In the genomic region with DNA sequence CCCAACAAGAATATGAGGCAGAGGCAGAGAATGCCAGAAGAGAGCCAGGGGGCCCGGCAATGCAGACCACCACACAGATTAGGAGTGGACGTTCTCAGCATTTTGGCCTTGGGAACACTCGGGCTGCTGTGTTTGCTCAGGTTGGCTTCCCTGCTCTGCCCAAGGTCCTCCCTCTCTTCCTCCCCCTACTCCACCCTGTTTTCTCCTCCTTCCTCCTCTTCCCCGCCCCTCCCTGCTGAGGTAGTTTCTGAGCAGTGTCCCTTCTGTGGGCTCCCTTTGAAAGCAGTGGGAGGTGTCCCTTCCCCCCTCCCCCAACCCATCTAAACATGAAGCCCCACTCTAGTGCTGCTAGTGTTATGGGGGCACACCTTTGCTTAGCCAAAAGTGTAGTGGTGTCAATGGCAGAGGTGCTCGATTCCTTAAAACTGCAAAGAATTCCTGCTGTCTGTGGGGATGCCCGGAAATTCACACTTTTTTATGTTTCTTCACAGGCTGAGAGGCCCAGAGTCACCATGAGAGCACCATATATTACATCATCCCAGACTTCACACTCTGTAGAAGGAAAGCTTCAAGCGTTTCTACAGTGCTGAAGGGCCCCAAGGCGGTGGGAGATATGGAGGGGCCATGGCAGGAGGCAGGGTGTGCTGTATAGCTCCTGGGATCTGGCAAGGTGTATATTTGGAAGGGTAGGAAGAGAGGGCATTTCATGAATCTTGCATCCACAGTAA, we compare ENCODE assay signal across 19 cellular contexts. TPM values are rescaled to one million over a fixed set of nuclear protein-coding genes. Genes with fewer than 3 reads are reported as not detected.
A peak's percentile ranks its signal among the peaks of the same experiment; 100 is the strongest.
DNase-seq lines count a peak whose midpoint lies in the region; ATAC-seq and TF ChIP-seq lines count a peak whose summit lies in the region.
"Had no signal": no experiment of that assay in that cellular context is flagged by ENCODE, and none has a peak within 500 bp of the region (broad histone marks: within the 10 kb centered on the region; RNA-seq: fewer than 3 reads in every experiment).

A gene (minus strand): TSS at position 161 of the 728 bp plus-strand sequence. CDS start 60 bp downstream, at position 101.

- no peaks in the 10 kb centered on the region for H3K36me3 Mint-ChIP-seq in WTC11
- H3K36me3 Mint-ChIP-seq: natural killer cell treated with Interleukin-12 subunit alpha and Interleukin-12 subunit beta and Interleukin-15 and Interleukin-18, amount 100 ng/mL, for 72 hours had no signal

- peak; percentile 42 for ATAC-seq in WTC11
- ATAC-seq: left ventricle myocardium superior; natural killer cell treated with Interleukin-12 subunit alpha and Interleukin-12 subunit beta and Interleukin-15 and Interleukin-18, amount 100 ng/mL, for 72 hours had no signal

- H3K27me3 Mint-ChIP-seq in WTC11 (ENCODE audit: low read depth): no peaks in the 10 kb centered on the region

- peak; percentile 43 for DNase-seq in A172 (ENCODE audit: low spot score)
- DNase-seq in H4 (ENCODE audit: low spot score): peak; percentile 72
- no peak for DNase-seq in WTC11 (ENCODE audit: low spot score)
- peak; percentile 41 for DNase-seq in left kidney (ENCODE audit: low read depth, low spot score)
- DNase-seq in MV-4-11 (lab: John Stamatoyannopoulos, UW): no peak
- DNase-seq in SW480 (ENCODE audit: low spot score): no peak
- no peak for DNase-seq in SKM-1 treated with dmso at 0.1 percent for 144 hours (lab: John Stamatoyannopoulos, UW; ENCODE audit: unreplicated experiment)
- no peak for DNase-seq in SW 1271 (lab: John Stamatoyannopoulos, UW)
- DNase-seq: activated CD8-positive, alpha-beta memory T cell treated with anti-CD3 and anti-CD28 coated beads, Interleukin-2, amount 50 U/mL, for 4 hours; activated naive CD4-positive, alpha-beta T cell treated with anti-CD3 and anti-CD28 coated beads for 36 hours; AML-193; brain microvascular endothelial cell; dorsolateral prefrontal cortex; hypothalamus; left ventricle myocardium superior; NCI-H2171; retina; tibial artery had no signal

- H3K27ac Mint-ChIP-seq in WTC11: no peak within 1 kb of the TSS
- H3K27ac Mint-ChIP-seq: activated naive CD4-positive, alpha-beta T cell treated with anti-CD3 and anti-CD28 coated beads for 36 hours; natural killer cell treated with Interleukin-12 subunit alpha and Interleukin-12 subunit beta and Interleukin-15 and Interleukin-18, amount 100 ng/mL, for 72 hours had no signal

- POLR2A ChIA-PET in WTC11 (lab: Charles Lee): no interaction called here

- H3K4me1 Mint-ChIP-seq in WTC11: 0 out of 2 replicates have a peak, but pooled peaks cover 6% of the 10 kb centered on the region

- CTCF ChIA-PET in WTC11 (lab: Charles Lee): interaction anchor here (2.7 kb wide), 1 partner anchor 83 kb away, joined by 12 read pairs; no protein-coding TSS in a partner anchor

- H3K4me3 Mint-ChIP-seq in WTC11: no peak within 1 kb of the TSS
- H3K4me3 Mint-ChIP-seq: activated naive CD4-positive, alpha-beta T cell treated with anti-CD3 and anti-CD28 coated beads for 36 hours; natural killer cell treated with Interleukin-12 subunit alpha and Interleukin-12 subunit beta and Interleukin-15 and Interleukin-18, amount 100 ng/mL, for 72 hours had no signal

- no peaks in the 10 kb centered on the region for H3K9me3 Mint-ChIP-seq in WTC11
- H3K9me3 Mint-ChIP-seq: activated naive CD4-positive, alpha-beta T cell treated with anti-CD3 and anti-CD28 coated beads for 36 hours; natural killer cell treated with Interleukin-12 subunit alpha and Interleukin-12 subunit beta and Interleukin-15 and Interleukin-18, amount 100 ng/mL, for 72 hours had no signal

- no peak for TF ChIP-seq CTCF in WTC11 (IDR thresholded peaks at IDR 0.05)

TF ChIP-seq in WTC11, 78 proteins besides CTCF, POLR2A, EP300 and RAD21:
- TF ChIP-seq TCF7 (CRISPR knock-in tag; IDR thresholded peaks at IDR 0.05; ENCODE audit: low read depth) (no peak), ZNF263 (CRISPR knock-in tag; IDR thresholded peaks at IDR 0.05; ENCODE audit: low read depth) (0 out of 2 replicates have a peak, but pooled peaks have one; percentile 35), ESRRA (CRISPR knock-in tag; IDR thresholded peaks at IDR 0.05; ENCODE audit: borderline replicate concordance) (no peak), GABPB1 (CRISPR knock-in tag; IDR thresholded peaks at IDR 0.05) (peak; percentile 59; the same call in 1 of the 2 replicates)
- TF ChIP-seq, protein P1, sequence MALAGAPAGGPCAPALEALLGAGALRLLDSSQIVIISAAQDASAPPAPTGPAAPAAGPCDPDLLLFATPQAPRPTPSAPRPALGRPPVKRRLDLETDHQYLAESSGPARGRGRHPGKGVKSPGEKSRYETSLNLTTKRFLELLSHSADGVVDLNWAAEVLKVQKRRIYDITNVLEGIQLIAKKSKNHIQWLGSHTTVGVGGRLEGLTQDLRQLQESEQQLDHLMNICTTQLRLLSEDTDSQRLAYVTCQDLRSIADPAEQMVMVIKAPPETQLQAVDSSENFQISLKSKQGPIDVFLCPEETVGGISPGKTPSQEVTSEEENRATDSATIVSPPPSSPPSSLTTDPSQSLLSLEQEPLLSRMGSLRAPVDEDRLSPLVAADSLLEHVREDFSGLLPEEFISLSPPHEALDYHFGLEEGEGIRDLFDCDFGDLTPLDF (CRISPR knock-in tag; IDR thresholded peaks at IDR 0.05): no peak
- TF ChIP-seq, protein P2, sequence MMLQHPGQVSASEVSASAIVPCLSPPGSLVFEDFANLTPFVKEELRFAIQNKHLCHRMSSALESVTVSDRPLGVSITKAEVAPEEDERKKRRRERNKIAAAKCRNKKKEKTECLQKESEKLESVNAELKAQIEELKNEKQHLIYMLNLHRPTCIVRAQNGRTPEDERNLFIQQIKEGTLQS (CRISPR knock-in tag; conservative IDR thresholded peaks at IDR 0.05): no peak
TF ChIP-seq in WTC11: peak in this region for 2.

RNA-seq across cellular contexts. Expression of the gene that starts here (rescaled TPM):
- total RNA-seq in A172 (2014; rRNA removed; shearing (Covaris generic)): 5.8 and 10.4 TPM in 2 replicates
- total RNA-seq in H4 (2014; rRNA removed; shearing (Covaris generic)): 20.9 and 22.5 TPM in 2 replicates
- 0.11 to 0.23 TPM (median 0.14 TPM) in 3 replicates for total RNA-seq in WTC11 (2021)
- total RNA-seq: left ventricle myocardium superior had no signal

Comparison
In these comparisons a context has a peak if more than half of its experiments do, and no peak if none do; other contexts are left out.
1. Peak in ATAC-seq in WTC11; RNA of the gene not detected or under 1 TPM.
2. DNase-seq: peak in A172 (single experiment), H4 (single experiment) and left kidney (single experiment); none in WTC11 (single experiment), MV-4-11 (single experiment), SW480 (single experiment), SKM-1 treated with dmso at 0.1 percent for 144 hours (single experiment) and SW 1271 (0 of 2).